In the genomic region with DNA sequence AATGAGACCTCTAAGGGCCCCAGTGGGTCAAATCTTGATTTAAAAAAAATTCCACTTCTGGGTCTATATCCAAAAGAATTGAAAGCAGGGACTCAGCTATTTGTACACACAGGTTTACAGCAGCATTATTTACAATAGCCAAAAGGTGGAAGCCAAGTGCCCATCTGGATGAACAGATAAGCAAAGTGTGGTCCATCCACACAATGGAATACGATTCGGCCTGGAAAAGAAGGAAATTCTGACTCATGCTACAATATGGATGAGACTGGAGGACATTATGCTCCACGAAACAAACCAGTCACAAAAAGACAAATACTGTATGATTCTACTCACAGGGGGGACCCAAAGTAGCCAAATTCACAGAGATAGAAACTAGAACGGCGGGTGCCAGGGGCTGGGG, we compare ENCODE assay signal across 20 cellular contexts.
DNase-seq lines count a peak whose midpoint lies in the region; ATAC-seq and TF ChIP-seq lines count a peak whose summit lies in the region.
"Had no signal": no experiment of that assay in that cellular context is flagged by ENCODE, and none has a peak within 500 bp of the region (broad histone marks: within the 10 kb centered on the region; RNA-seq: fewer than 3 reads in every experiment).

No MANE protein-coding gene starts in this region.

- peaks cover 2% of the 10 kb centered on the region for H3K9me3 Mint-ChIP-seq in glutamatergic neuron (ENCODE audit: unreplicated experiment)
- peaks cover 6 to 7% of the 10 kb centered on the region in 2 donors for H3K9me3 Mint-ChIP-seq in stimulated activated naive B cell treated with anti-CD40 and anti-IgM and Interleukin-4, amounts not matched to agents 10 μg/mL and 1 μg/mL and 100 μg/mL, for 72 hours
- H3K9me3 Mint-ChIP-seq: HFFc6 had no signal

- H3K27me3 ChIP-seq in cardiac muscle cell (no peaks in the 10 kb centered on the region), heart left ventricle (no peaks in the 10 kb centered on the region)
- H3K27me3 ChIP-seq: SJCRH30 had no signal

- TF ChIP-seq POLR2A in heart left ventricle (IDR thresholded peaks at IDR 0.05): no peak

- H3K27ac Mint-ChIP-seq in glutamatergic neuron (ENCODE audit: unreplicated experiment): peak overlapping the region; percentile 85
- no peak overlapping the region for H3K27ac Mint-ChIP-seq in stimulated activated naive B cell treated with anti-CD40 and anti-IgM and Interleukin-4, amounts not matched to agents 10 μg/mL and 1 μg/mL and 100 μg/mL, for 72 hours
- H3K27ac Mint-ChIP-seq: HFFc6 had no signal

- intact Hi-C loops in heart left ventricle (cut with DNase I): loop anchor here in 2 of 10 donors (5.0 kb wide), 1 partner anchor 152 kb away; no protein-coding TSS in a partner anchor

- peaks cover 12% of the 10 kb centered on the region for H3K4me1 ChIP-seq in cardiac muscle cell (ENCODE audit: low read depth)
- peaks cover 0 to 4% (median 0%) of the 10 kb centered on the region in 12 donors for H3K4me1 ChIP-seq in heart left ventricle
- H3K4me1 ChIP-seq: SJCRH30 had no signal

- no peaks in the 10 kb centered on the region for H3K36me3 ChIP-seq in cardiac muscle cell
- no peaks in the 10 kb centered on the region for H3K36me3 ChIP-seq in heart left ventricle
- H3K36me3 ChIP-seq: SJCRH30 had no signal

- H3K4me1 Mint-ChIP-seq in glutamatergic neuron (ENCODE audit: low read depth, unreplicated experiment): peaks cover 12% of the 10 kb centered on the region
- no peaks in the 10 kb centered on the region for H3K4me1 Mint-ChIP-seq in stimulated activated naive B cell treated with anti-CD40 and anti-IgM and Interleukin-4, amounts not matched to agents 10 μg/mL and 1 μg/mL and 100 μg/mL, for 72 hours

- DNase-seq in cardiac muscle cell (ENCODE audit: low read depth in 1 of 2, low spot score in 1 of 2) (peak in 1 of 2 donors; percentile 27), heart left ventricle (no peak), dermis blood vessel endothelial cell (peak; percentile 89), glutamatergic neuron (no peak), superior temporal gyrus (ENCODE audit: extremely low spot score) (peak; percentile 44), COLO829 (ENCODE audit: low spot score) (no peak)
- no peak for DNase-seq in stimulated activated naive B cell treated with anti-CD40 and anti-IgM and Interleukin-4, amounts not matched to agents 10 μg/mL and 1 μg/mL and 100 μg/mL, for 72 hours
- DNase-seq: EL, GF-D8, H9, HFFc6, KBM-7, NCI-H1092, NCI-H1436, NCI-H1930, NCI-H226, NCI-H510A treated with DMSO at 0.1 percent for 48 hours, NCI-H774, SJCRH30 had no signal

- ATAC-seq in heart left ventricle: no peak
- no peak for ATAC-seq in stimulated activated naive B cell treated with anti-CD40 and anti-IgM and Interleukin-4, amounts not matched to agents 10 μg/mL and 1 μg/mL and 100 μg/mL, for 72 hours (replicated peaks)
- no peak for ATAC-seq in HG03565 (IDR thresholded peaks at IDR 0.05; ENCODE audit: unreplicated experiment)

- H3K27ac ChIP-seq in cardiac muscle cell: peak overlapping the region; percentile 71
- no peak overlapping the region for H3K27ac ChIP-seq in heart left ventricle
- H3K27ac ChIP-seq: SJCRH30 had no signal

- H3K4me3 Mint-ChIP-seq in glutamatergic neuron (ENCODE audit: unreplicated experiment): no peak overlapping the region
- H3K4me3 Mint-ChIP-seq in stimulated activated naive B cell treated with anti-CD40 and anti-IgM and Interleukin-4, amounts not matched to agents 10 μg/mL and 1 μg/mL and 100 μg/mL, for 72 hours: no peak overlapping the region
- H3K4me3 Mint-ChIP-seq: H9, HFFc6 had no signal

- 32 to 47% (median 38%) methylated on average over 5 of the region's 5 CpGs for WGBS in heart left ventricle, 4 donors

- H3K9me3 ChIP-seq in cardiac muscle cell (ENCODE audit: low read depth) (no peaks in the 10 kb centered on the region), heart left ventricle (peaks cover 0 to 23% (median 8%) of the 10 kb centered on the region in 12 donors)

- H3K36me3 Mint-ChIP-seq in glutamatergic neuron (ENCODE audit: unreplicated experiment): no peaks in the 10 kb centered on the region
- H3K36me3 Mint-ChIP-seq in stimulated activated naive B cell treated with anti-CD40 and anti-IgM and Interleukin-4, amounts not matched to agents 10 μg/mL and 1 μg/mL and 100 μg/mL, for 72 hours: peaks cover 0 to 5% of the 10 kb centered on the region in 2 donors

- no peak for TF ChIP-seq CTCF in cardiac muscle cell (IDR thresholded peaks at IDR 0.05; ENCODE audit: low read depth, low read length)
- TF ChIP-seq CTCF in heart left ventricle (IDR thresholded peaks at IDR 0.05): no peak
- TF ChIP-seq CTCF in glutamatergic neuron (IDR thresholded peaks at IDR 0.05; ENCODE audit: partially characterized antibody, unreplicated experiment): no peak

- H3K4me3 ChIP-seq in cardiac muscle cell: no peak overlapping the region
- H3K4me3 ChIP-seq in heart left ventricle: no peak overlapping the region
- H3K4me3 ChIP-seq: SJCRH30 had no signal

- H3K27me3 Mint-ChIP-seq in glutamatergic neuron (ENCODE audit: unreplicated experiment): peaks cover 7% of the 10 kb centered on the region
- H3K27me3 Mint-ChIP-seq in stimulated activated naive B cell treated with anti-CD40 and anti-IgM and Interleukin-4, amounts not matched to agents 10 μg/mL and 1 μg/mL and 100 μg/mL, for 72 hours: peaks cover 34 to 36% of the 10 kb centered on the region in 2 donors

Comparison
In these comparisons a context has a peak if more than half of its experiments do, and no peak if none do; other contexts are left out.
1. DNase-seq: peak in dermis blood vessel endothelial cell (single experiment) and superior temporal gyrus (single experiment); none in heart left ventricle (0 of 5), glutamatergic neuron (single experiment), COLO829 (single experiment) and stimulated activated naive B cell treated with anti-CD40 and anti-IgM and Interleukin-4, amounts not matched to agents 10 μg/mL and 1 μg/mL and 100 μg/mL, for 72 hours (single experiment).